Comparison of ENCODE assay signal across 23 cellular contexts in the genomic region with DNA sequence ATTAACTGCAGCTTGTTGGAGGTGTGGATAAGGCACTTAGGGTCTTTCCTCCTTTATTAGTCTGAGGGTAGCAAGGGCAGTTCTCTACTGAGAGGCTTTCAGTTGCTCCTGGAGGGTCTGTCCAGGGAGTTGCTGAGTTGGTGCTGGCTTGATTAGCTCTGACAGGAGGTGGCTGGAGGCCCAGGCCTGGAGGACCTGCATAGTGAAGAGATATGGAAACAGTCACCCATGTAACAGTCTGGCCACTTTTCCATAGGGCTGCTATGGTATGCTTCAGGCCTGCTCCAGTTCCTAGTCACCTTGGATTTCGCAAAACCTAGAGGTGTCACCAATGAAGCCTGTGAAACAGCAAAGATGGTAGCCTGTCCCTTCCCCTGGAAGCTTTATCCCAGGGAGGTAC.
DNase-seq lines count a peak whose midpoint lies in the region; ATAC-seq, FAIRE-seq and TF ChIP-seq lines count a peak whose summit lies in the region.
"Had no signal": no experiment of that assay in that cellular context is flagged by ENCODE, and none has a peak within 500 bp of the region (broad histone marks: within the 10 kb centered on the region; RNA-seq: fewer than 3 reads in every experiment).

No MANE protein-coding gene starts in this region.

- peaks cover 0 to 26% (median 0%) of the 10 kb centered on the region in 12 donors for H3K4me1 ChIP-seq in heart left ventricle
- peaks cover 0 to 27% of the 10 kb centered on the region in 2 donors for H3K4me1 ChIP-seq in right atrium auricular region
- H3K4me1 ChIP-seq in GM12878 (ENCODE audit: control insufficient read depth, insufficient read depth, low read length), result peaks cover 30% of the 10 kb centered on the region
- peaks cover 6% of the 10 kb centered on the region for H3K4me1 ChIP-seq in BE2C
- H3K4me1 ChIP-seq: SJSA1 had no signal

- H3K4me3 ChIP-seq in heart left ventricle (no peak overlapping the region), right atrium auricular region (no peak overlapping the region), GM12878 (no peak overlapping the region), BE2C (ENCODE audit: low read depth, low read length) (no peak overlapping the region)
- H3K4me3 ChIP-seq: SJSA1 had no signal

- H4K20me1 ChIP-seq in GM12878 (ENCODE audit: control insufficient read depth, insufficient read depth), result no peaks in the 10 kb centered on the region

- no peak for TF ChIP-seq RAD21 in GM12878 (IDR thresholded peaks at IDR 0.05; ENCODE audit: insufficient read depth, low read depth, low read length)

- no peak for DNase-seq in activated CD4-positive, alpha-beta T cell treated with anti-CD3 and anti-CD28 coated beads, Interleukin-2, amount 10 ng/mL, durations not matched to agents 7 days and 5 days
- no peak for DNase-seq in activated CD4-positive, alpha-beta T cell treated with anti-CD3 and anti-CD28 coated beads, Interleukin-2, amount 50 U/mL, for 4 hours
- DNase-seq in heart left ventricle (peak in 2 of 5 donors; percentile 32 to 61), right atrium auricular region (ENCODE audit: low spot score) (no peak), GM12878 (ENCODE audit: low read depth, low spot score) (no peak), BE2C (no peak)
- no peak for DNase-seq in stimulated activated effector memory CD8-positive, alpha-beta T cell treated with anti-CD3 and anti-CD28 coated beads, Interleukin-12 subunit alpha, Interleukin-12 subunit beta, amount 100 ng/mL, for 72 hours (ENCODE audit: low spot score in 2 of 2)
- DNase-seq in effector CD8-positive, alpha-beta T cell (lab: John Stamatoyannopoulos, UW), result no peak
- DNase-seq: 8988T; C1 segment of cervical spinal cord; CD8-positive, alpha-beta T cell; GOT3; NCI-H1092; NCI-H1436; NCI-H187 treated with DMSO at 0.1 percent for 48 hours; NCI-H2107; NCI-H2227 treated with DMSO at 0.1 percent for 48 hours; NCI-H510A; NK-92 treated with Interleukin-12 subunit alpha and Interleukin-12 subunit beta, amount 100 ng/mL, for 24 hours had no signal

- peak in 3 of 4 donors; percentile 65 to 79 (median 69) for ATAC-seq in heart left ventricle
- no peak for ATAC-seq in GM12878
- ATAC-seq in stimulated activated effector memory CD8-positive, alpha-beta T cell treated with anti-CD3 and anti-CD28 coated beads, Interleukin-12 subunit alpha, Interleukin-12 subunit beta, amount 100 ng/mL, for 72 hours, result no peak
- ATAC-seq: CD8-positive, alpha-beta T cell; HCT116 had no signal

- 76 to 93% (median 89%) methylated on average over 1 of the region's 1 CpG for WGBS in heart left ventricle, 4 donors
- WGBS in GM12878 (ENCODE audit: insufficient coverage, insufficient replicate concordance, low lambda C conversion rate, missing lambda C conversion rate), result 100% methylated on average over 1 of the region's 1 CpG

- TF ChIP-seq POLR2A in heart left ventricle (IDR thresholded peaks at IDR 0.05), result no peak
- TF ChIP-seq POLR2A in GM12878 (IDR thresholded peaks at IDR 0.05; ENCODE audit: low read depth, low read length), result no peak

- peaks cover 54% of the 10 kb centered on the region for H3K36me3 Mint-ChIP-seq in activated CD4-positive, alpha-beta T cell treated with anti-CD3 and anti-CD28 coated beads, Interleukin-2, amount 10 ng/mL, durations not matched to agents 7 days and 5 days (ENCODE audit: low read depth)
- no peaks in the 10 kb centered on the region for H3K36me3 Mint-ChIP-seq in stimulated activated effector memory CD8-positive, alpha-beta T cell treated with anti-CD3 and anti-CD28 coated beads, Interleukin-12 subunit alpha, Interleukin-12 subunit beta, amount 100 ng/mL, for 72 hours
- H3K36me3 Mint-ChIP-seq: CD8-positive, alpha-beta T cell had no signal

- no peaks in the 10 kb centered on the region for H3K27me3 Mint-ChIP-seq in activated CD4-positive, alpha-beta T cell treated with anti-CD3 and anti-CD28 coated beads, Interleukin-2, amount 10 ng/mL, durations not matched to agents 7 days and 5 days

- no peak overlapping the region for H3K4me3 Mint-ChIP-seq in activated CD4-positive, alpha-beta T cell treated with anti-CD3 and anti-CD28 coated beads, Interleukin-2, amount 10 ng/mL, durations not matched to agents 7 days and 5 days
- H3K4me3 Mint-ChIP-seq in stimulated activated effector memory CD8-positive, alpha-beta T cell treated with anti-CD3 and anti-CD28 coated beads, Interleukin-12 subunit alpha, Interleukin-12 subunit beta, amount 100 ng/mL, for 72 hours, result no peak overlapping the region
- H3K4me3 Mint-ChIP-seq: CD8-positive, alpha-beta T cell had no signal

- FAIRE-seq in GM12878 (lab: Jason Lieb, UNC), result no peak
- FAIRE-seq: GM12892, HTR-8/SVneo had no signal

- H3K36me3 ChIP-seq in heart left ventricle (no peaks in the 10 kb centered on the region), right atrium auricular region (no peaks in the 10 kb centered on the region), GM12878 (ENCODE audit: control insufficient read depth in 2 of 2, insufficient read depth in 2 of 2, low read length in 1 of 2) (no peaks in the 10 kb centered on the region), BE2C (no peaks in the 10 kb centered on the region)

- TF ChIP-seq EP300 in GM12878 (IDR thresholded peaks at IDR 0.05; ENCODE audit: borderline replicate concordance in 1 of 2, control insufficient read depth in 1 of 2, low read depth in 2 of 2, low read length in 2 of 2), result no peak

- peak overlapping the region in 2 of 12 donors; percentile 1 to 23 for H3K27ac ChIP-seq in heart left ventricle
- no peak overlapping the region for H3K27ac ChIP-seq in right atrium auricular region
- H3K27ac ChIP-seq in GM12878 (ENCODE audit: control insufficient read depth, insufficient read depth), result peak overlapping the region; percentile 97; the same call in 1 of the 2 replicates
- H3K27ac ChIP-seq: SJSA1 had no signal

- in situ Hi-C loops in GM12878 (cut with MboI), result no loop called here

- no peak overlapping the region for H3K9ac ChIP-seq in GM12878 (ENCODE audit: control insufficient read depth, insufficient read depth, low read length)

- intact Hi-C loops in heart left ventricle (cut with DNase I) (loop anchor here in 1 of 10 donors (5.0 kb wide), 1 partner anchor 44 kb away; no protein-coding TSS in a partner anchor), GM12878 (cut with micrococcal nuclease; ENCODE audit: unreplicated experiment) (loop anchor here (2.0 to 5.0 kb wide), 4 partner anchors 43 to 145 kb away; a partner anchor contains a TSS)

- peaks cover 2% of the 10 kb centered on the region for H3K79me2 ChIP-seq in GM12878 (ENCODE audit: control insufficient read depth, insufficient read depth, low read length)

- H3K4me1 Mint-ChIP-seq in activated CD4-positive, alpha-beta T cell treated with anti-CD3 and anti-CD28 coated beads, Interleukin-2, amount 10 ng/mL, durations not matched to agents 7 days and 5 days, result peaks cover 54% of the 10 kb centered on the region
- H3K4me1 Mint-ChIP-seq in stimulated activated effector memory CD8-positive, alpha-beta T cell treated with anti-CD3 and anti-CD28 coated beads, Interleukin-12 subunit alpha, Interleukin-12 subunit beta, amount 100 ng/mL, for 72 hours, result peaks cover 35% of the 10 kb centered on the region

- H3K9me3 ChIP-seq in heart left ventricle, result peaks cover 0 to 10% (median 0%) of the 10 kb centered on the region in 12 donors
- peaks cover 0 to 5% of the 10 kb centered on the region in 2 donors for H3K9me3 ChIP-seq in right atrium auricular region
- H3K9me3 ChIP-seq in GM12878 (replicated peaks; ENCODE audit: control insufficient read depth, insufficient read depth, low read length), result no peaks in the 10 kb centered on the region; the same call in 2 of the 3 replicates
- H3K9me3 ChIP-seq in BE2C, result no peaks in the 10 kb centered on the region; the same call in 1 of the 2 replicates

- TF ChIP-seq CTCF in heart left ventricle (IDR thresholded peaks at IDR 0.05), result no peak
- TF ChIP-seq CTCF in right atrium auricular region (IDR thresholded peaks at IDR 0.05), result no peak
- no peak for TF ChIP-seq CTCF in GM12878 (IDR thresholded peaks at IDR 0.05 in 2 of 3, conservative IDR thresholded peaks at IDR 0.05 in 1 of 3; ENCODE audit: control insufficient read depth in 2 of 3, extremely low read depth in 1 of 3, insufficient read depth in 1 of 3, low read depth in 3 of 3, low read length in 3 of 3)
- no peak for TF ChIP-seq CTCF in BE2C (IDR thresholded peaks at IDR 0.05; ENCODE audit: low read depth, low read length)

- POLR2A ChIA-PET in activated CD4-positive, alpha-beta T cell treated with anti-CD3 and anti-CD28 coated beads, Interleukin-2, amount 10 ng/mL, durations not matched to agents 7 days and 5 days (lab: Charles Lee), result no interaction called here
- POLR2A ChIA-PET in GM12878 (lab: Charles Lee), result interaction anchor here (1.5 to 2.0 kb wide), 4 partner anchors 11 to 128 kb away, joined by 3 to 8 read pairs (median 4); no protein-coding TSS in a partner anchor

- BruUV-seq in GM12878 (replicated peaks; lab: Mats Ljungman, UMichigan), result no TSS peak

- peaks cover 29% of the 10 kb centered on the region for H3K9me3 Mint-ChIP-seq in activated CD4-positive, alpha-beta T cell treated with anti-CD3 and anti-CD28 coated beads, Interleukin-2, amount 10 ng/mL, durations not matched to agents 7 days and 5 days
- peaks cover 5% of the 10 kb centered on the region for H3K9me3 Mint-ChIP-seq in stimulated activated effector memory CD8-positive, alpha-beta T cell treated with anti-CD3 and anti-CD28 coated beads, Interleukin-12 subunit alpha, Interleukin-12 subunit beta, amount 100 ng/mL, for 72 hours
- H3K9me3 Mint-ChIP-seq: CD8-positive, alpha-beta T cell had no signal

- H2AFZ ChIP-seq in GM12878 (ENCODE audit: control insufficient read depth, low read depth, low read length), result no peak overlapping the region

- RAD21 ChIA-PET in GM12878 (lab: Charles Lee; ENCODE audit: unreplicated experiment), result interaction anchor here (1.1 to 3.3 kb wide), 10 partner anchors 42 to 150 kb away, joined by 3 to 14 read pairs (median 6); no protein-coding TSS in a partner anchor

- no peaks in the 10 kb centered on the region for H3K27me3 ChIP-seq in heart left ventricle
- no peaks in the 10 kb centered on the region for H3K27me3 ChIP-seq in right atrium auricular region
- H3K27me3 ChIP-seq in GM12878 (replicated peaks in 1 of 2; ENCODE audit: control insufficient read depth in 2 of 2, insufficient read depth in 2 of 2, low read length in 1 of 2), result no peaks in the 10 kb centered on the region
- H3K27me3 ChIP-seq in BE2C, result no peaks in the 10 kb centered on the region

- peak overlapping the region; percentile 97 for H3K27ac Mint-ChIP-seq in activated CD4-positive, alpha-beta T cell treated with anti-CD3 and anti-CD28 coated beads, Interleukin-2, amount 10 ng/mL, durations not matched to agents 7 days and 5 days
- peak overlapping the region; percentile 45 for H3K27ac Mint-ChIP-seq in stimulated activated effector memory CD8-positive, alpha-beta T cell treated with anti-CD3 and anti-CD28 coated beads, Interleukin-12 subunit alpha, Interleukin-12 subunit beta, amount 100 ng/mL, for 72 hours
- H3K27ac Mint-ChIP-seq: CD8-positive, alpha-beta T cell had no signal

- no peak overlapping the region; the same call in 1 of the 2 replicates for H3K4me2 ChIP-seq in GM12878 (ENCODE audit: control insufficient read depth, insufficient read depth)

- SMC1A ChIA-PET in GM12878 (lab: Charles Lee; ENCODE audit: uncharacterized antibody, unreplicated experiment), result interaction anchor here (1.0 to 4.4 kb wide), 12 partner anchors 8 to 152 kb away, joined by 3 to 41 read pairs (median 8); no protein-coding TSS in a partner anchor

- CTCF ChIA-PET in activated CD4-positive, alpha-beta T cell treated with anti-CD3 and anti-CD28 coated beads, Interleukin-2, amount 10 ng/mL, durations not matched to agents 7 days and 5 days (lab: Charles Lee), result interaction anchor here (1.6 to 2.2 kb wide), 3 partner anchors 8 to 31 kb away, joined by 5 to 8 read pairs (median 8); no protein-coding TSS in a partner anchor
- CTCF ChIA-PET in GM12878 (lab: Yijun Ruan, JAX), result interaction anchor here (0.9 to 2.2 kb wide), 5 partner anchors 19 to 249 kb away, joined by 3 to 11 read pairs (median 4); no protein-coding TSS in a partner anchor

Comparison
In these comparisons a context has a peak if more than half of its experiments do, and no peak if none do; other contexts are left out.
1. ATAC-seq: peak in heart left ventricle (3 of 4); none in GM12878 (single experiment) and stimulated activated effector memory CD8-positive, alpha-beta T cell treated with anti-CD3 and anti-CD28 coated beads, Interleukin-12 subunit alpha, Interleukin-12 subunit beta, amount 100 ng/mL, for 72 hours (single experiment).